9 cellular contexts compared by ENCODE assay signal in the genomic region with DNA sequence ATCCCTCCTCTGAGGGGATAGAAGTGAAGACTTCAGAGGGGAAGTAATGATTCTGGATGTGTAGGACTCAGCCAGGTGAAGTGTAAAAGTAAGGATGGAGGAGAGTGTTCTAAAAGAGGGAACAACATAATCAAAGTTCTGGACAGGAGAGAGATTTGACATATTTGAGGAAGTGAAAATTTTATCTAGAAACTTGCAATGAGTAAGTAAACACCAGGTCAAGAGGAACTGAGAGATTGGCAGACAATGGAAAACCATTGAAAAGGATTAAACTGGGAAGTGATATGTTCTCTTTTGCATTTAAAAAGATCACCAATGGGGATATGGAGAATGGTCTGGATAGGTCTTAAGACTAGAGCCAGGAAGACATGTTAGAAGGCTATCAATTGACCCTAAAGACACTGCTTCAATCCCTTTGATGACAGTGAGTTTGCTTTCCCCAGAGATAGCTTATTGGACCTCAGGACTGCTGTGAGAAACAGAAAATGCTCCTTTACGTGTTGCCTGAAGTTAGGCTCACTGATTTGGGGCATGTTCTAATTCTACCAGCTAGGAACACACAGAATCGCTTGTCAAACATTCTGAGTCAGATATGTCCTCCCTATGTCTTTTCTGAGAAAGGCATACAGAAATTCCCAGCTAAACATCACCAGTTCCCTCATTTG.
A peak's percentile ranks its signal among the peaks of the same experiment; 100 is the strongest.
DNase-seq lines count a peak whose midpoint lies in the region; ATAC-seq and TF ChIP-seq lines count a peak whose summit lies in the region.
"Had no signal": no experiment of that assay in that cellular context is flagged by ENCODE, and none has a peak within 500 bp of the region (broad histone marks: within the 10 kb centered on the region; RNA-seq: fewer than 3 reads in every experiment).

No MANE protein-coding gene starts in this region.

- peak overlapping the region in 2 of 6 donors; percentile 40 to 42 for H3K27ac Mint-ChIP-seq in immature natural killer cell

- no peaks in the 10 kb centered on the region for H3K27me3 ChIP-seq in HUES48 (ENCODE audit: control insufficient read depth, insufficient read depth, low read length)
- no peaks in the 10 kb centered on the region for H3K27me3 ChIP-seq in foreskin keratinocyte

- ATAC-seq in GM18499 (IDR thresholded peaks at IDR 0.05; ENCODE audit: insufficient read depth, unreplicated experiment) (peak; percentile 74), GM21529 (IDR thresholded peaks at IDR 0.05; ENCODE audit: unreplicated experiment) (peak; percentile 77), foreskin keratinocyte (no peak)

- no peak overlapping the region for H3K9ac ChIP-seq in HUES48 (ENCODE audit: low read depth, low read length)

- no peaks in the 10 kb centered on the region for H3K9me3 Mint-ChIP-seq in immature natural killer cell

- H3K36me3 Mint-ChIP-seq in immature natural killer cell, result peaks cover 0 to 10% (median 8%) of the 10 kb centered on the region in 3 donors

- H3K4me1 ChIP-seq in HUES48 (ENCODE audit: control insufficient read depth, insufficient read depth, low read length) (peaks cover 51% of the 10 kb centered on the region), foreskin keratinocyte (peaks cover 12% of the 10 kb centered on the region)

- H3K4me1 Mint-ChIP-seq in immature natural killer cell, result peaks cover 13 to 22% of the 10 kb centered on the region in 2 donors

- no peak overlapping the region for H3K4me3 ChIP-seq in HUES48 (ENCODE audit: low read depth, low read length)

- H3K9me3 ChIP-seq in HUES48 (ENCODE audit: control insufficient read depth, insufficient read depth, low read length), result no peaks in the 10 kb centered on the region

- no peak overlapping the region for H3K4me3 Mint-ChIP-seq in immature natural killer cell

- DNase-seq in foreskin keratinocyte, result no peak
- DNase-seq in immature natural killer cell, result no peak
- DNase-seq in globus pallidus (ENCODE audit: low spot score), result no peak
- no peak for DNase-seq in nucleus accumbens (lab: John Stamatoyannopoulos, UW)
- DNase-seq in activated CD4-positive, alpha-beta T cell treated with anti-CD3 and anti-CD28 coated beads for 48 hours, result no peak
- DNase-seq: hippocampal formation had no signal

- no peak for TF ChIP-seq CTCF in foreskin keratinocyte (conservative IDR thresholded peaks at IDR 0.05)

- H3K36me3 ChIP-seq in HUES48 (ENCODE audit: control insufficient read depth, insufficient read depth, low read length), result no peaks in the 10 kb centered on the region

- H3K27me3 Mint-ChIP-seq in immature natural killer cell (ENCODE audit: low read depth in 3 of 3), result no peaks in the 10 kb centered on the region

- H3K27ac ChIP-seq in HUES48 (ENCODE audit: low read depth, low read length), result peak overlapping the region; percentile 56
- peak overlapping the region; percentile 75 for H3K27ac ChIP-seq in foreskin keratinocyte
